8 cellular contexts compared by ENCODE assay signal in the genomic region with DNA sequence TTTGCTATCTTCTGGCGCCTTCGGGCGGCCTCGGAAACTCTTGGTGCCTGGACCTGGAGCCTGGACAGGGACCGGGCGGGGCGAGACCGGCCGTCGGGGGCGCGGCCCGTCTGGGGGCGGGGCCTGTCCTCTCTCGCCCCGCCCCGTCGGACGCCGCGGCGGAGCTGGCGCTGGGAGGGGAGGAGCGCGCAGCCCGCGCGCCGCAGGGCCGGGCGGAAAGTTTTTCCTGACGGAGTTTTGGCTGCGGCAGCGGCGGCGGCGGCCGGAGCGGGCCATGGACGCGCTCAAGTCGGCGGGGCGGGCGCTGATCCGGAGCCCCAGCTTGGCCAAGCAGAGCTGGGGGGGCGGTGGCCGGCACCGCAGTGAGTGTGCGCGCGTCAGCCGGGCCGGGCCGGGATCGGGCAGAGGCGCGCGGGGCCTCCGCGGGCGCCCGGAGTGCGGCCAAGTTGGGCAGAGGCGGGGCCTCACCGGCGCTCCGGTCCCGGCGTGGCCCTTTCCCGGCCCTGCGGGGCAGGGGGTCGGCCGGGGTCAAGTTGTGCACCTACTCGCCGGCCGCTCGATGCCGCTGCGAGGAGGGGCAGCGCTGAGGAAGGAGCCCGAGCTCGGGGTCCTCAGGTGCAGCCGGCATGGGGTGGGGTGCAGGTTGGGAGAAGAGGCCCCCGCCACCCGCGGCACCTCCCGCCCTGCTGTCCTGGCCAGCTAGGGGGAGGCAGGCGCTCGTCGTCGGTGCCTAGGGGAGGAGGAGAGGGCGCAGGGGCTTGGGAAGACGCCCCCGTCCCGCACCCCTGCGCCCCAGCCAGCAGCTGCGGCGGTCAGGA. TPM values are rescaled to one million over a fixed set of nuclear protein-coding genes. Genes with fewer than 3 reads are reported as not detected.
DNase-seq lines count a peak whose midpoint lies in the region; ATAC-seq and TF ChIP-seq lines count a peak whose summit lies in the region.

A gene with protein sequence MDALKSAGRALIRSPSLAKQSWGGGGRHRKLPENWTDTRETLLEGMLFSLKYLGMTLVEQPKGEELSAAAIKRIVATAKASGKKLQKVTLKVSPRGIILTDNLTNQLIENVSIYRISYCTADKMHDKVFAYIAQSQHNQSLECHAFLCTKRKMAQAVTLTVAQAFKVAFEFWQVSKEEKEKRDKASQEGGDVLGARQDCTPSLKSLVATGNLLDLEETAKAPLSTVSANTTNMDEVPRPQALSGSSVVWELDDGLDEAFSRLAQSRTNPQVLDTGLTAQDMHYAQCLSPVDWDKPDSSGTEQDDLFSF (plus strand): TSS at position 182 of the 818 bp plus-strand sequence. CDS start 93 bp downstream, at position 275.

- peak; percentile 50 for TF ChIP-seq POLR2A in GM19193 (IDR thresholded peaks at IDR 0.05; ENCODE audit: extremely low read depth, insufficient read depth, insufficient read length)

- H3K4me1 ChIP-seq in BE2C (no peaks in the 10 kb centered on the region), SK-N-SH (ENCODE audit: control insufficient read depth in 1 of 2, insufficient read depth in 2 of 2, low read depth in 1 of 2, low read length in 1 of 2) (peaks cover 6 to 23% of the 10 kb centered on the region in 2 experiments; a peak in 2 of 4 replicates), thoracic aorta (ENCODE audit: control insufficient read depth in 1 of 2, low read depth in 2 of 2) (peaks cover 23 to 46% of the 10 kb centered on the region in 2 donors)

- H3K9me3 ChIP-seq in BE2C (no peaks in the 10 kb centered on the region), SK-N-SH (no peaks in the 10 kb centered on the region), thoracic aorta (no peaks in the 10 kb centered on the region)

- no peak for TF ChIP-seq EP300 in SK-N-SH (IDR thresholded peaks at IDR 0.05; ENCODE audit: borderline replicate concordance in 1 of 2, low read depth in 1 of 2, low read length in 1 of 2)

- CTCF ChIA-PET in SK-N-SH (lab: Yijun Ruan, JAX): interaction anchor here (0.7 to 1.4 kb wide), 4 partner anchors 14 to 266 kb away, joined by 3 read pairs; no protein-coding TSS in a partner anchor

- no peaks in the 10 kb centered on the region for H3K36me3 ChIP-seq in BE2C
- no peaks in the 10 kb centered on the region for H3K36me3 ChIP-seq in SK-N-SH (replicated peaks in 1 of 2; ENCODE audit: control insufficient read depth in 1 of 2, insufficient read depth in 2 of 2, low read length in 1 of 2)
- no peaks in the 10 kb centered on the region for H3K36me3 ChIP-seq in thoracic aorta

- no peak for TF ChIP-seq RAD21 in SK-N-SH (IDR thresholded peaks at IDR 0.05; ENCODE audit: low read length)

- DNase-seq in BE2C: peak; percentile 66
- DNase-seq in SK-N-SH: peak; percentile 96
- peak; percentile 54 for DNase-seq in glutamatergic neuron
- DNase-seq in nucleus accumbens (lab: John Stamatoyannopoulos, UW): peak in 49 of 56 donors; percentile 17 to 87 (median 57)
- no peak for DNase-seq in thoracic aorta (ENCODE audit: low spot score)

- peak within 1 kb of the TSS; percentile 63; the same call in 1 of the 2 replicates for H2AFZ ChIP-seq in SK-N-SH (ENCODE audit: low read depth)

- H3K36me3 Mint-ChIP-seq in activated naive CD8-positive, alpha-beta T cell: no peaks in the 10 kb centered on the region
- H3K36me3 Mint-ChIP-seq in glutamatergic neuron (ENCODE audit: unreplicated experiment): no peaks in the 10 kb centered on the region

- H3K27ac ChIP-seq in SK-N-SH (ENCODE audit: low read depth in 2 of 2, low read length in 1 of 2): peak within 1 kb of the TSS in 1 of 2 experiments; percentile 32; a peak in 1 of 4 replicates
- H3K27ac ChIP-seq in thoracic aorta: peak within 1 kb of the TSS; percentile 92 to 94

- no peaks in the 10 kb centered on the region for H3K9me2 ChIP-seq in SK-N-SH

- TF ChIP-seq CTCF in BE2C (IDR thresholded peaks at IDR 0.05; ENCODE audit: low read depth, low read length): no peak
- TF ChIP-seq CTCF in SK-N-SH (IDR thresholded peaks at IDR 0.05): no peak
- TF ChIP-seq CTCF in glutamatergic neuron (IDR thresholded peaks at IDR 0.05; ENCODE audit: partially characterized antibody, unreplicated experiment): no peak
- TF ChIP-seq CTCF in thoracic aorta (IDR thresholded peaks at IDR 0.05): no peak

- H3K27me3 ChIP-seq in BE2C: no peaks in the 10 kb centered on the region
- H3K27me3 ChIP-seq in SK-N-SH (ENCODE audit: insufficient read depth): no peaks in the 10 kb centered on the region
- H3K27me3 ChIP-seq in thoracic aorta (replicated peaks; ENCODE audit: insufficient read depth): no peaks in the 10 kb centered on the region

- peak within 1 kb of the TSS; percentile 51 for H3K4me3 ChIP-seq in BE2C (ENCODE audit: low read depth, low read length)
- peak within 1 kb of the TSS; percentile 76 for H3K4me3 ChIP-seq in SK-N-SH (ENCODE audit: low read depth in 2 of 2, low read length in 1 of 2)
- peak within 1 kb of the TSS; percentile 81 for H3K4me3 ChIP-seq in thoracic aorta

- H3K9ac ChIP-seq in SK-N-SH: peak within 1 kb of the TSS; percentile 71

- H3F3A ChIP-seq in SK-N-SH (replicated peaks; ENCODE audit: insufficient read depth): no peaks in the 10 kb centered on the region

- ATAC-seq in HG03442 (IDR thresholded peaks at IDR 0.05; ENCODE audit: unreplicated experiment) (peak; percentile 77), thoracic aorta (ENCODE audit: insufficient number of reproducible peaks, low FRiP score, low read depth) (peak; percentile 90)

- peaks cover 36% of the 10 kb centered on the region for H3K4me1 Mint-ChIP-seq in activated naive CD8-positive, alpha-beta T cell (ENCODE audit: low read depth)
- H3K4me1 Mint-ChIP-seq in glutamatergic neuron (ENCODE audit: low read depth, unreplicated experiment): peaks cover 3% of the 10 kb centered on the region

- H4K20me1 ChIP-seq in SK-N-SH (ENCODE audit: insufficient read depth): peaks cover 14% of the 10 kb centered on the region; the same call in 1 of the 2 replicates

- no peaks in the 10 kb centered on the region for H3K27me3 Mint-ChIP-seq in activated naive CD8-positive, alpha-beta T cell
- peaks cover 15% of the 10 kb centered on the region for H3K27me3 Mint-ChIP-seq in glutamatergic neuron (ENCODE audit: unreplicated experiment)

- POLR2A ChIA-PET in SK-N-SH (lab: Yijun Ruan, JAX): no interaction called here

- H3K9me3 Mint-ChIP-seq in activated naive CD8-positive, alpha-beta T cell (ENCODE audit: low read depth): no peaks in the 10 kb centered on the region
- peaks cover 2% of the 10 kb centered on the region for H3K9me3 Mint-ChIP-seq in glutamatergic neuron (ENCODE audit: unreplicated experiment)

- H3K79me2 ChIP-seq in SK-N-SH (ENCODE audit: insufficient read depth): peaks cover 40% of the 10 kb centered on the region; the same call in 1 of the 2 replicates

- peak within 1 kb of the TSS; percentile 88 for H3K4me3 Mint-ChIP-seq in activated naive CD8-positive, alpha-beta T cell
- peak within 1 kb of the TSS; percentile 71 for H3K4me3 Mint-ChIP-seq in glutamatergic neuron (ENCODE audit: unreplicated experiment)

- 2% methylated on average over 30 of the region's 99 CpGs for WGBS in SK-N-SH (ENCODE audit: low lambda C conversion rate)

- peak within 1 kb of the TSS; percentile 98 for H3K4me2 ChIP-seq in SK-N-SH

- peak within 1 kb of the TSS; percentile 76 for H3K27ac Mint-ChIP-seq in activated naive CD8-positive, alpha-beta T cell
- no peak within 1 kb of the TSS for H3K27ac Mint-ChIP-seq in glutamatergic neuron (ENCODE audit: unreplicated experiment)

TF ChIP-seq in SK-N-SH, 30 proteins besides CTCF, POLR2A, EP300 and RAD21 (continues in another document):
- TF ChIP-seq TAF1 (IDR thresholded peaks at IDR 0.05; ENCODE audit: borderline replicate concordance, low read depth, low read length) (peak; percentile 38; the same call in 1 of the 2 replicates), MXI1 (IDR thresholded peaks at IDR 0.05; ENCODE audit: low read depth, low read length) (no peak), RCOR1 (IDR thresholded peaks at IDR 0.05; ENCODE audit: low read length) (no peak), SMC3 (IDR thresholded peaks at IDR 0.05; ENCODE audit: low read depth, low read length) (no peak), FOSL2 (IDR thresholded peaks at IDR 0.05; ENCODE audit: borderline replicate concordance, low read depth) (no peak), RFX5 (IDR thresholded peaks at IDR 0.05; ENCODE audit: low read length) (no peak), TCF12 (IDR thresholded peaks at IDR 0.05) (no peak)
- TF ChIP-seq, protein P1, sequence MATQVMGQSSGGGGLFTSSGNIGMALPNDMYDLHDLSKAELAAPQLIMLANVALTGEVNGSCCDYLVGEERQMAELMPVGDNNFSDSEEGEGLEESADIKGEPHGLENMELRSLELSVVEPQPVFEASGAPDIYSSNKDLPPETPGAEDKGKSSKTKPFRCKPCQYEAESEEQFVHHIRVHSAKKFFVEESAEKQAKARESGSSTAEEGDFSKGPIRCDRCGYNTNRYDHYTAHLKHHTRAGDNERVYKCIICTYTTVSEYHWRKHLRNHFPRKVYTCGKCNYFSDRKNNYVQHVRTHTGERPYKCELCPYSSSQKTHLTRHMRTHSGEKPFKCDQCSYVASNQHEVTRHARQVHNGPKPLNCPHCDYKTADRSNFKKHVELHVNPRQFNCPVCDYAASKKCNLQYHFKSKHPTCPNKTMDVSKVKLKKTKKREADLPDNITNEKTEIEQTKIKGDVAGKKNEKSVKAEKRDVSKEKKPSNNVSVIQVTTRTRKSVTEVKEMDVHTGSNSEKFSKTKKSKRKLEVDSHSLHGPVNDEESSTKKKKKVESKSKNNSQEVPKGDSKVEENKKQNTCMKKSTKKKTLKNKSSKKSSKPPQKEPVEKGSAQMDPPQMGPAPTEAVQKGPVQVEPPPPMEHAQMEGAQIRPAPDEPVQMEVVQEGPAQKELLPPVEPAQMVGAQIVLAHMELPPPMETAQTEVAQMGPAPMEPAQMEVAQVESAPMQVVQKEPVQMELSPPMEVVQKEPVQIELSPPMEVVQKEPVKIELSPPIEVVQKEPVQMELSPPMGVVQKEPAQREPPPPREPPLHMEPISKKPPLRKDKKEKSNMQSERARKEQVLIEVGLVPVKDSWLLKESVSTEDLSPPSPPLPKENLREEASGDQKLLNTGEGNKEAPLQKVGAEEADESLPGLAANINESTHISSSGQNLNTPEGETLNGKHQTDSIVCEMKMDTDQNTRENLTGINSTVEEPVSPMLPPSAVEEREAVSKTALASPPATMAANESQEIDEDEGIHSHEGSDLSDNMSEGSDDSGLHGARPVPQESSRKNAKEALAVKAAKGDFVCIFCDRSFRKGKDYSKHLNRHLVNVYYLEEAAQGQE (IDR thresholded peaks at IDR 0.05; ENCODE audit: low read depth, low read length): no peak
- TF ChIP-seq, protein P2, sequence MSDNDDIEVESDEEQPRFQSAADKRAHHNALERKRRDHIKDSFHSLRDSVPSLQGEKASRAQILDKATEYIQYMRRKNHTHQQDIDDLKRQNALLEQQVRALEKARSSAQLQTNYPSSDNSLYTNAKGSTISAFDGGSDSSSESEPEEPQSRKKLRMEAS (IDR thresholded peaks at IDR 0.05; ENCODE audit: low read depth): no peak

RNA-seq across cellular contexts. Expression of the gene that starts here (rescaled TPM):
- polyA plus RNA-seq in BE2C (2012; ENCODE audit: insufficient read depth, insufficient read length, low read depth): 2.6 TPM
- 15.8 and 19.1 TPM in 2 replicates for polyA plus RNA-seq in SK-N-SH (2012; rRNA removed)
- 10.1 and 13.7 TPM in 2 replicates for polyA plus RNA-seq in SK-N-SH (2012; cell fraction: cytosol; rRNA removed)
- polyA plus RNA-seq in SK-N-SH (2012; cell fraction: nucleus; rRNA removed): 29.4 and 29.5 TPM in 2 replicates
- total RNA-seq in glutamatergic neuron (ENCODE audit: unreplicated experiment): 2.4 TPM
- 10 to 100 TPM; 35.2 to 55.2 TPM for total RNA-seq in thoracic aorta

Comparison
In these comparisons a context has a peak if more than half of its experiments do, and no peak if none do; other contexts are left out.
1. RNA of the gene that starts here (total RNA-seq): 35.2 to 55.2 TPM in thoracic aorta; 2.4 TPM in glutamatergic neuron (single experiment); every median in the first group is over 10 times any median in the second.
2. Peak in every context shown above with its lines, with median percentiles within 50 percentile points of each other: H3K4me3 ChIP-seq.